ENCODE assay signal across 10 cellular contexts in genomic region chr2:172438741-172439508, GRCh38. TPM values are rescaled to one million over a fixed set of nuclear protein-coding genes. Genes with fewer than 3 reads are reported as not detected.
DNase-seq lines count a peak whose midpoint lies in the region; ATAC-seq, FAIRE-seq and TF ChIP-seq lines count a peak whose summit lies in the region.
"Had no signal": no experiment of that assay in that cellular context is flagged by ENCODE, and none has a peak within 500 bp of the region (broad histone marks: within the 10 kb centered on the region; RNA-seq: fewer than 3 reads in every experiment).

No MANE protein-coding gene starts in this region.

- FAIRE-seq in endothelial cell of umbilical vein (lab: Jason Lieb, UNC): peak; percentile 90

- H3K79me2 ChIP-seq in endothelial cell of umbilical vein (ENCODE audit: control insufficient read depth, insufficient read depth, low read length) (peaks cover 88% of the 10 kb centered on the region), neural progenitor cell (ENCODE audit: low read depth) (peaks cover 100% of the 10 kb centered on the region)

- H3K27ac Mint-ChIP-seq in Calu3 (ENCODE audit: unreplicated experiment): no peak overlapping the region
- peak overlapping the region; percentile 33 for H3K27ac Mint-ChIP-seq in neural progenitor cell
- H3K27ac Mint-ChIP-seq: dendritic cell treated with granulocyte-macrophage colony-stimulating factor and Interleukin-4, amounts not matched to agents 40 ng/mL and 50 ng/mL, for 4 days had no signal

- H3K9ac ChIP-seq in endothelial cell of umbilical vein (replicated peaks; ENCODE audit: extremely low read depth, insufficient read depth, low read length) (peak overlapping the region; percentile 47), neural progenitor cell (no peak overlapping the region)

- H3K4me3 Mint-ChIP-seq in Calu3 (ENCODE audit: low read depth, unreplicated experiment) (no peak overlapping the region), neural progenitor cell (no peak overlapping the region)
- H3K4me3 Mint-ChIP-seq: dendritic cell treated with granulocyte-macrophage colony-stimulating factor and Interleukin-4, amounts not matched to agents 40 ng/mL and 50 ng/mL, for 4 days had no signal

- no peaks in the 10 kb centered on the region for H3K9me3 Mint-ChIP-seq in Calu3 (ENCODE audit: low read depth, unreplicated experiment)
- H3K9me3 Mint-ChIP-seq in neural progenitor cell: peaks cover 6% of the 10 kb centered on the region
- H3K9me3 Mint-ChIP-seq: dendritic cell treated with granulocyte-macrophage colony-stimulating factor and Interleukin-4, amounts not matched to agents 40 ng/mL and 50 ng/mL, for 4 days had no signal

- H2AFZ ChIP-seq in endothelial cell of umbilical vein (ENCODE audit: low read depth, low read length): peak overlapping the region; percentile 35
- no peak overlapping the region for H2AFZ ChIP-seq in neural progenitor cell (replicated peaks)

- peaks cover 35% of the 10 kb centered on the region for H3F3A ChIP-seq in neural progenitor cell (ENCODE audit: low read depth)

- H3K4me2 ChIP-seq in endothelial cell of umbilical vein (ENCODE audit: insufficient read depth, low read length) (peak overlapping the region; percentile 71), neural progenitor cell (no peak overlapping the region)

- H3K4me1 ChIP-seq in endothelial cell of umbilical vein (ENCODE audit: control insufficient read depth, extremely low read depth, insufficient read depth, low read length) (peaks cover 67% of the 10 kb centered on the region), neural progenitor cell (peaks cover 73% of the 10 kb centered on the region)

- H3K9me1 ChIP-seq in endothelial cell of umbilical vein (replicated peaks; ENCODE audit: control insufficient read depth, extremely low read depth, insufficient read depth, low read length): no peaks in the 10 kb centered on the region

- H3K4me1 Mint-ChIP-seq in Calu3 (ENCODE audit: low read depth, unreplicated experiment) (peaks cover 34% of the 10 kb centered on the region), neural progenitor cell (peaks cover 28% of the 10 kb centered on the region)

- ATAC-seq in HG02885 (IDR thresholded peaks at IDR 0.05; ENCODE audit: poor library complexity, unreplicated experiment): no peak
- no peak for ATAC-seq in GM18909 (IDR thresholded peaks at IDR 0.05; ENCODE audit: poor library complexity, unreplicated experiment)

- no peaks in the 10 kb centered on the region for H4K20me1 ChIP-seq in endothelial cell of umbilical vein (replicated peaks; ENCODE audit: control insufficient read depth, extremely low read depth, insufficient read depth, low read length)
- H4K20me1 ChIP-seq in neural progenitor cell (ENCODE audit: low read depth): peaks cover 72% of the 10 kb centered on the region

- no peak for TF ChIP-seq POLR2A in endothelial cell of umbilical vein (IDR thresholded peaks at IDR 0.05; ENCODE audit: low read depth, low read length)

- POLR2A ChIA-PET in endothelial cell of umbilical vein (lab: Charles Lee): interaction anchor here (0.7 to 1.0 kb wide), 2 partner anchors 9 to 648 kb away, joined by 3 to 4 read pairs; no protein-coding TSS in a partner anchor

- DNase-seq in Calu3 (peak; percentile 68), NCI-H460 (ENCODE audit: extremely low read depth, low read depth) (peak; percentile 60), endothelial cell of umbilical vein (ENCODE audit: low read depth, low spot score) (peak; percentile 71), neural progenitor cell (ENCODE audit: low spot score) (no peak), NOMO-1 (lab: John Stamatoyannopoulos, UW; ENCODE audit: unreplicated experiment in 2 of 2) (no peak), amniotic stem cell (lab: John Stamatoyannopoulos, UW) (no peak)
- DNase-seq: NCI-H1436 had no signal

- H3K27me3 Mint-ChIP-seq in Calu3 (ENCODE audit: unreplicated experiment) (no peaks in the 10 kb centered on the region), neural progenitor cell (ENCODE audit: insufficient read depth, low read depth) (no peaks in the 10 kb centered on the region)

- H3K36me3 ChIP-seq in endothelial cell of umbilical vein (ENCODE audit: control insufficient read depth in 2 of 2, extremely low read depth in 1 of 2, insufficient read depth in 2 of 2, low read length in 2 of 2) (no peaks in the 10 kb centered on the region), neural progenitor cell (no peaks in the 10 kb centered on the region)

- H3K27me3 ChIP-seq in endothelial cell of umbilical vein (ENCODE audit: control insufficient read depth in 2 of 2, insufficient read depth in 2 of 2, low read length in 2 of 2) (no peaks in the 10 kb centered on the region), neural progenitor cell (no peaks in the 10 kb centered on the region)

- peak overlapping the region; percentile 59 for H3K27ac ChIP-seq in endothelial cell of umbilical vein (ENCODE audit: insufficient read depth, low read depth, low read length)
- no peak overlapping the region for H3K27ac ChIP-seq in neural progenitor cell

- dilution Hi-C loops in endothelial cell of umbilical vein (cut with MboI; ENCODE audit: extremely low pct_ligation_motif_present, low sequenced_read_pairs): loop anchor here (25.0 kb wide), 1 partner anchor 252 kb away; no protein-coding TSS in a partner anchor

- TF ChIP-seq CTCF in Calu3 (IDR thresholded peaks at IDR 0.05; ENCODE audit: unreplicated experiment) (no peak), endothelial cell of umbilical vein (IDR thresholded peaks at IDR 0.05; ENCODE audit: extremely low read depth in 1 of 2, insufficient read depth in 1 of 2, low read depth in 1 of 2, low read length in 2 of 2) (no peak), neural progenitor cell (IDR thresholded peaks at IDR 0.05) (no peak)

- intact Hi-C loops in Calu3 (cut with micrococcal nuclease; ENCODE audit: unreplicated experiment): no loop called here
- intact Hi-C loops in endothelial cell of umbilical vein (cut with micrococcal nuclease): loop anchor here (1.0 kb wide), 1 partner anchor 12 kb away; the partner anchor contains the start of gene ITGA6

- H3K4me3 ChIP-seq in endothelial cell of umbilical vein (replicated peaks in 1 of 3; ENCODE audit: insufficient read depth in 1 of 3, low read depth in 1 of 3, low read length in 3 of 3) (peak overlapping the region in 1 of 3 experiments; percentile 34), neural progenitor cell (no peak overlapping the region)

- H3K36me3 Mint-ChIP-seq in Calu3 (ENCODE audit: insufficient read depth, unreplicated experiment) (peaks cover 47% of the 10 kb centered on the region), neural progenitor cell (peaks cover 25% of the 10 kb centered on the region)

- BruUV-seq in Calu3 (replicated peaks; lab: Mats Ljungman, UMichigan) (TSS peak; percentile 26), endothelial cell of umbilical vein (replicated peaks; lab: Mats Ljungman, UMichigan) (no TSS peak)

- H3K9me3 ChIP-seq in endothelial cell of umbilical vein (replicated peaks; ENCODE audit: control insufficient read depth, insufficient read depth, low read length) (no peaks in the 10 kb centered on the region), neural progenitor cell (ENCODE audit: low read depth) (no peaks in the 10 kb centered on the region)

- CTCF ChIA-PET in Calu3 (lab: Charles Lee) (interaction anchor here (0.5 to 5.9 kb wide), 8 partner anchors 8 to 946 kb away, joined by 3 to 106 read pairs (median 4); partner anchors contain the start of gene ITGA6), endothelial cell of umbilical vein (lab: Charles Lee) (interaction anchor here (1.1 to 7.5 kb wide), 6 partner anchors 10 to 207 kb away, joined by 3 to 112 read pairs (median 3); partner anchors contain the start of gene ITGA6)

TF ChIP-seq in endothelial cell of umbilical vein, 7 proteins besides CTCF, POLR2A, EP300 and RAD21:
- TF ChIP-seq FOS (IDR thresholded peaks at IDR 0.05; ENCODE audit: borderline replicate concordance, insufficient read depth, low read length) (peak; percentile 90), MYC (IDR thresholded peaks at IDR 0.05; ENCODE audit: low read depth, low read length) (no peak), POLR2AphosphoS5 (IDR thresholded peaks at IDR 0.05; ENCODE audit: insufficient read depth, low read depth, low read length) (peak; percentile 6), EZH2 (IDR thresholded peaks at IDR 0.05; ENCODE audit: borderline replicate concordance, low read depth, low read length, severe bottlenecking) (no peak), MAX (IDR thresholded peaks at IDR 0.05; ENCODE audit: insufficient read depth, insufficient read length) (no peak), JUN (IDR thresholded peaks at IDR 0.05; ENCODE audit: borderline replicate concordance, insufficient read depth, insufficient read length, low read depth) (peak; percentile 89), GATA2 (IDR thresholded peaks at IDR 0.05; ENCODE audit: insufficient read depth, insufficient read length, low read depth, low read length) (peak; percentile 83)

RNA-seq across cellular contexts. Expression of gene ITGA6, which starts 11.5 kb away (rescaled TPM):
- total RNA-seq in Calu3 (2022) (242 and 270 TPM in 2 replicates), endothelial cell of umbilical vein (174 and 208 TPM in 2 replicates), neural progenitor cell (ENCODE audit: low replicate concordance) (97.2 and 161 TPM in 2 replicates)
- 180 and 184 TPM in 2 replicates for total RNA-seq in NCI-H460 (2014; rRNA removed; shearing (Covaris generic))
- 61.4 and 113 TPM in 2 replicates for polyA plus RNA-seq in NCI-H460 (2014; cell fraction: nucleus; rRNA removed)
- polyA plus RNA-seq in endothelial cell of umbilical vein: 14.6 and 24.9 TPM in 2 replicates
- polyA plus RNA-seq in endothelial cell of umbilical vein (2011; cell fraction: cytosol; rRNA removed): 23.3 and 26.0 TPM in 2 replicates
- 55.2 and 71.9 TPM in 2 replicates for polyA plus RNA-seq in endothelial cell of umbilical vein (2011; cell fraction: nucleus; rRNA removed)
- 78.4 and 153 TPM in 2 replicates for polyA plus RNA-seq in endothelial cell of umbilical vein (2012)
- 51.4 and 52.6 TPM in 2 replicates for polyA minus RNA-seq in endothelial cell of umbilical vein
- 5.8 TPM for polyA minus RNA-seq in endothelial cell of umbilical vein (2011; cell fraction: cytosol; rRNA and poly(A)+ RNA removed)
- 53.0 and 76.1 TPM in 2 replicates for polyA minus RNA-seq in endothelial cell of umbilical vein (2011; cell fraction: nucleus; rRNA and poly(A)+ RNA removed)

Comparison
In these comparisons a context has a peak if more than half of its experiments do, and no peak if none do; other contexts are left out.
1. DNase-seq: peak in Calu3 (single experiment), NCI-H460 (single experiment) and endothelial cell of umbilical vein (single experiment); none in neural progenitor cell (single experiment), NOMO-1 (0 of 2) and amniotic stem cell (single experiment).